ENCODE assay signal across 25 cellular contexts in genomic region chr3:103499132-103499885, GRCh38.
A peak's percentile ranks its signal among the peaks of the same experiment; 100 is the strongest.
DNase-seq lines count a peak whose midpoint lies in the region; ATAC-seq, FAIRE-seq and TF ChIP-seq lines count a peak whose summit lies in the region.
"Had no signal": no experiment of that assay in that cellular context is flagged by ENCODE, and none has a peak within 500 bp of the region (broad histone marks: within the 10 kb centered on the region; RNA-seq: fewer than 3 reads in every experiment).

No MANE protein-coding gene starts in this region.

- intact Hi-C loops in uterus (cut with DNase I; ENCODE audit: low total_unique reads): no loop called here
- intact Hi-C loops in activated CD4-positive, alpha-beta T cell treated with anti-CD3 and anti-CD28 coated beads for 36 hours (cut with DNase I, micrococcal nuclease): no loop called here

- no peak for ATAC-seq in activated CD4-positive, alpha-beta T cell treated with anti-CD3 and anti-CD28 coated beads for 36 hours
- ATAC-seq: activated T-helper 17 cell treated with anti-CD3 and anti-CD28 coated beads, Interleukin-2, amount 50 U/mL, for 72 hours; GM12878; sciatic nerve had no signal

- no peaks in the 10 kb centered on the region for H3K9me3 Mint-ChIP-seq in astrocyte (ENCODE audit: unreplicated experiment)
- no peaks in the 10 kb centered on the region for H3K9me3 Mint-ChIP-seq in activated CD4-positive, alpha-beta T cell treated with anti-CD3 and anti-CD28 coated beads for 36 hours (ENCODE audit: low read depth)

- H3K9me3 ChIP-seq in astrocyte (ENCODE audit: insufficient read depth, low read depth, low read length): no peaks in the 10 kb centered on the region
- H3K9me3 ChIP-seq in uterus: no peaks in the 10 kb centered on the region
- H3K9me3 ChIP-seq: adrenal gland, testis had no signal

- H3K9ac ChIP-seq in astrocyte (ENCODE audit: low read length): peak overlapping the region; percentile 41

- H3K4me1 ChIP-seq in astrocyte (ENCODE audit: insufficient read depth, low read length) (peaks cover 8% of the 10 kb centered on the region), uterus (no peaks in the 10 kb centered on the region)
- H3K4me1 ChIP-seq: adrenal gland, testis had no signal

- H3K4me3 ChIP-seq in astrocyte (ENCODE audit: insufficient read depth, low read depth, low read length) (no peak overlapping the region), uterus (no peak overlapping the region)
- H3K4me3 ChIP-seq: adrenal gland, GM12878, testis had no signal

- H3K27ac ChIP-seq in astrocyte (ENCODE audit: low read depth, low read length) (peak overlapping the region; percentile 79), uterus (no peak overlapping the region)
- H3K27ac ChIP-seq: 22Rv1, adrenal gland, RWPE1, testis, WERI-Rb-1 had no signal

- no peaks in the 10 kb centered on the region for H3K36me3 ChIP-seq in astrocyte (ENCODE audit: insufficient read depth, low read length)
- H3K36me3 ChIP-seq in uterus: no peaks in the 10 kb centered on the region
- H3K36me3 ChIP-seq: adrenal gland, WERI-Rb-1 had no signal

- no peak overlapping the region for H3K4me3 Mint-ChIP-seq in astrocyte (ENCODE audit: unreplicated experiment)
- H3K4me3 Mint-ChIP-seq in activated CD4-positive, alpha-beta T cell treated with anti-CD3 and anti-CD28 coated beads for 36 hours: no peak overlapping the region
- H3K4me3 Mint-ChIP-seq: activated T-helper 17 cell treated with anti-CD3 and anti-CD28 coated beads, Interleukin-2, amount 50 U/mL, for 72 hours; CD4-positive, alpha-beta memory T cell; immature natural killer cell had no signal

- DNase-seq in DMS79 (lab: John Stamatoyannopoulos, UW) (peak; percentile 12), DMS79 treated with DMSO at 0.1 percent for 48 hours (lab: John Stamatoyannopoulos, UW) (no peak), astrocyte (ENCODE audit: low read depth) (peak; percentile 87), kidney glomerular epithelial cell (lab: John Stamatoyannopoulos, UW) (peak; percentile 58), uterus (no peak), NOMO-1 treated with DMSO at 0.1 percent for 48 hours (lab: John Stamatoyannopoulos, UW; ENCODE audit: unreplicated experiment) (no peak), NCI-H345 treated with DMSO at 0.1 percent for 48 hours (lab: John Stamatoyannopoulos, UW; ENCODE audit: unreplicated experiment) (no peak)
- DNase-seq in activated CD4-positive, alpha-beta T cell treated with anti-CD3 and anti-CD28 coated beads for 36 hours: no peak
- DNase-seq: activated CD8-positive, alpha-beta memory T cell treated with anti-CD3 and anti-CD28 coated beads for 24 hours; adrenal gland; CD4-positive, alpha-beta memory T cell; immature natural killer cell; KG1; NCI-H1105; NK-92 treated with Interleukin-12 subunit alpha and Interleukin-12 subunit beta, amount 100 ng/mL, for 24 hours; stimulated activated CD4-positive, alpha-beta T cell treated with anti-CD3 and anti-CD28 coated beads, Interleukin-4, amount 100 ng/mL, for 24 hours; stimulated activated CD8-positive, alpha-beta memory T cell treated with anti-CD3 and anti-CD28 coated beads, Interleukin-4, amount 100 ng/mL, for 48 hours; testis; WERI-Rb-1 had no signal

- no peaks in the 10 kb centered on the region for H3K36me3 Mint-ChIP-seq in astrocyte (ENCODE audit: low read depth, unreplicated experiment)
- no peaks in the 10 kb centered on the region for H3K36me3 Mint-ChIP-seq in activated CD4-positive, alpha-beta T cell treated with anti-CD3 and anti-CD28 coated beads for 36 hours (ENCODE audit: low read depth)
- H3K36me3 Mint-ChIP-seq: CD4-positive, alpha-beta memory T cell; immature natural killer cell had no signal

- no peaks in the 10 kb centered on the region for H3K79me2 ChIP-seq in astrocyte (ENCODE audit: insufficient read depth, low read length)

- no peak overlapping the region for H2AFZ ChIP-seq in astrocyte (ENCODE audit: low read depth, low read length)

- FAIRE-seq in astrocyte (lab: Jason Lieb, UNC): peak; percentile 91
- FAIRE-seq: endothelial cell of umbilical vein, GM12878 had no signal

- no peaks in the 10 kb centered on the region for H3K27me3 ChIP-seq in astrocyte (ENCODE audit: insufficient read depth, low read length)
- no peaks in the 10 kb centered on the region for H3K27me3 ChIP-seq in uterus
- H3K27me3 ChIP-seq: adrenal gland, testis had no signal

- H3K27me3 Mint-ChIP-seq in astrocyte (ENCODE audit: low read depth, unreplicated experiment): no peaks in the 10 kb centered on the region
- H3K27me3 Mint-ChIP-seq in activated CD4-positive, alpha-beta T cell treated with anti-CD3 and anti-CD28 coated beads for 36 hours: no peaks in the 10 kb centered on the region
- H3K27me3 Mint-ChIP-seq: activated T-helper 17 cell treated with anti-CD3 and anti-CD28 coated beads, Interleukin-2, amount 50 U/mL, for 72 hours; CD4-positive, alpha-beta memory T cell had no signal

- TF ChIP-seq CTCF in astrocyte (IDR thresholded peaks at IDR 0.05; ENCODE audit: insufficient read depth, low read depth, low read length) (no peak), uterus (IDR thresholded peaks at IDR 0.05) (no peak)

- H3K4me1 Mint-ChIP-seq in astrocyte (ENCODE audit: low read depth, unreplicated experiment): peaks cover 30% of the 10 kb centered on the region
- H3K4me1 Mint-ChIP-seq in activated CD4-positive, alpha-beta T cell treated with anti-CD3 and anti-CD28 coated beads for 36 hours: no peaks in the 10 kb centered on the region
- H3K4me1 Mint-ChIP-seq: activated T-helper 17 cell treated with anti-CD3 and anti-CD28 coated beads, Interleukin-2, amount 50 U/mL, for 72 hours; CD4-positive, alpha-beta memory T cell; immature natural killer cell had no signal

- no peaks in the 10 kb centered on the region for H4K20me1 ChIP-seq in astrocyte (ENCODE audit: insufficient read depth, low read length)

- POLR2A ChIA-PET in activated CD4-positive, alpha-beta T cell treated with anti-CD3 and anti-CD28 coated beads for 36 hours (lab: Charles Lee): no interaction called here

- CTCF ChIA-PET in activated CD4-positive, alpha-beta T cell treated with anti-CD3 and anti-CD28 coated beads for 36 hours (lab: Charles Lee): interaction anchor here (0.7 kb wide), 1 partner anchor 149 kb away, joined by 4 read pairs; no protein-coding TSS in a partner anchor

- peak overlapping the region; percentile 90 for H3K27ac Mint-ChIP-seq in astrocyte (ENCODE audit: unreplicated experiment)
- no peak overlapping the region for H3K27ac Mint-ChIP-seq in activated CD4-positive, alpha-beta T cell treated with anti-CD3 and anti-CD28 coated beads for 36 hours
- H3K27ac Mint-ChIP-seq: activated T-helper 17 cell treated with anti-CD3 and anti-CD28 coated beads, Interleukin-2, amount 50 U/mL, for 72 hours; CD4-positive, alpha-beta memory T cell; immature natural killer cell had no signal

- H3K4me2 ChIP-seq in astrocyte (ENCODE audit: low read length): peak overlapping the region; percentile 65

- no peak for TF ChIP-seq POLR2A in uterus (IDR thresholded peaks at IDR 0.05)

Comparison
In these comparisons a context has a peak if more than half of its experiments do, and no peak if none do; other contexts are left out.
1. DNase-seq: peak in DMS79 (single experiment), astrocyte (single experiment) and kidney glomerular epithelial cell (single experiment); none in DMS79 treated with DMSO at 0.1 percent for 48 hours (single experiment), uterus (0 of 2), NOMO-1 treated with DMSO at 0.1 percent for 48 hours (single experiment), activated CD4-positive, alpha-beta T cell treated with anti-CD3 and anti-CD28 coated beads for 36 hours (single experiment) and NCI-H345 treated with DMSO at 0.1 percent for 48 hours (single experiment).